8 cellular contexts compared by ENCODE assay signal in genomic region chr4:56978750-56979303, GRCh38. TPM values are rescaled to one million over a fixed set of nuclear protein-coding genes. Genes with fewer than 3 reads are reported as not detected.
DNase-seq lines count a peak whose midpoint lies in the region; ATAC-seq, FAIRE-seq and TF ChIP-seq lines count a peak whose summit lies in the region.

TSS of gene POLR2B (plus strand) at chr4:56978896. CDS start at chr4:56978986, 90 bp downstream.

- FAIRE-seq in astrocyte (lab: Jason Lieb, UNC) = no peak

- H3K27ac ChIP-seq in astrocyte (ENCODE audit: low read depth, low read length) = peak within 1 kb of the TSS; percentile 94

- ATAC-seq in GM18502 (IDR thresholded peaks at IDR 0.05; ENCODE audit: poor library complexity, unreplicated experiment) = peak; percentile 54
- ATAC-seq in HG02943 (IDR thresholded peaks at IDR 0.05; ENCODE audit: low read depth, unreplicated experiment) = peak; percentile 48

- H2AFZ ChIP-seq in astrocyte (ENCODE audit: low read depth, low read length) = peak within 1 kb of the TSS; percentile 68

- TF ChIP-seq CTCF in astrocyte (IDR thresholded peaks at IDR 0.05; ENCODE audit: insufficient read depth, low read depth, low read length) = no peak

- H3K4me3 Mint-ChIP-seq in astrocyte (ENCODE audit: unreplicated experiment) = peak within 1 kb of the TSS; percentile 99

- peaks cover 24% of the 10 kb centered on the region for H3K4me1 Mint-ChIP-seq in astrocyte (ENCODE audit: low read depth, unreplicated experiment)

- no peaks in the 10 kb centered on the region for H3K27me3 ChIP-seq in astrocyte (ENCODE audit: insufficient read depth, low read length)

- peak; percentile 80 for DNase-seq in NCI-H187 treated with DMSO at 0.1 percent for 48 hours (lab: John Stamatoyannopoulos, UW)
- peak; percentile 74 for DNase-seq in T-helper 22 cell (ENCODE audit: low read depth)
- DNase-seq in astrocyte (ENCODE audit: low read depth) = peak; percentile 82
- DNase-seq in hepatic stellate cell (ENCODE audit: low spot score) = peak; percentile 90
- DNase-seq in retina = peak; percentile 92
- no peak for DNase-seq in cortex of kidney (lab: John Stamatoyannopoulos, UW)

- peak within 1 kb of the TSS; percentile 88 for H3K4me3 ChIP-seq in astrocyte (ENCODE audit: insufficient read depth, low read depth, low read length)

- H3K27ac Mint-ChIP-seq in astrocyte (ENCODE audit: unreplicated experiment) = peak within 1 kb of the TSS; percentile 98

- H4K20me1 ChIP-seq in astrocyte (ENCODE audit: insufficient read depth, low read length) = peaks cover 58% of the 10 kb centered on the region

- H3K4me2 ChIP-seq in astrocyte (ENCODE audit: low read length) = peak within 1 kb of the TSS; percentile 89

- H3K27me3 Mint-ChIP-seq in astrocyte (ENCODE audit: low read depth, unreplicated experiment) = no peaks in the 10 kb centered on the region

- no peaks in the 10 kb centered on the region for H3K9me3 Mint-ChIP-seq in astrocyte (ENCODE audit: unreplicated experiment)

- peaks cover 35% of the 10 kb centered on the region for H3K4me1 ChIP-seq in astrocyte (ENCODE audit: insufficient read depth, low read length)

- H3K36me3 Mint-ChIP-seq in astrocyte (ENCODE audit: low read depth, unreplicated experiment) = peaks cover 5% of the 10 kb centered on the region

- peaks cover 88% of the 10 kb centered on the region for H3K79me2 ChIP-seq in astrocyte (ENCODE audit: insufficient read depth, low read length)

- no peaks in the 10 kb centered on the region for H3K9me3 ChIP-seq in astrocyte (ENCODE audit: insufficient read depth, low read depth, low read length)

- H3K9ac ChIP-seq in astrocyte (ENCODE audit: low read length) = peak within 1 kb of the TSS; percentile 97

- H3K36me3 ChIP-seq in astrocyte (ENCODE audit: insufficient read depth, low read length) = no peaks in the 10 kb centered on the region

RNA-seq across cellular contexts. Expression of gene POLR2B, which starts in this region (rescaled TPM):
- total RNA-seq in astrocyte = 115 and 135 TPM in 2 replicates
